In the genomic region with DNA sequence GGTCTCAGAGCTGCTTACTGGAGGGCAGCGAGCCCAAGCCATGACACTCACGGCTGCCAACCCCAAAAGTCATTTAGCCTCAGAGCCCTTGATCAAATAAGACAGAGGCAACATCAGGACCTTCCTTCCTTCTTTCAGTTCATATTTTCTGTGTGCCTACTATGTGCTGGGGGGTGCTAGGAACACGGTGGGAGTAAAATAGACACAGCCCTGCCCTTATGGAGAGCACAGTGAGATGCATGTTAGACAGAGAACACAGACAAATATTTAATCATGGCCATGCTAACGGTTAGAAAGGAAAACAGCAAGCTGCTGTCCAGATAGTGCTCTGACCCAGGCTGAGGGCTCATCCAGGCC, we compare ENCODE assay signal across 1 cellular context.
TF ChIP-seq lines count a peak whose summit lies in the region.

No MANE protein-coding gene starts in this region.

TF ChIP-seq in H1, 55 proteins besides CTCF, POLR2A, EP300 and RAD21:
- TF ChIP-seq, protein P1, sequence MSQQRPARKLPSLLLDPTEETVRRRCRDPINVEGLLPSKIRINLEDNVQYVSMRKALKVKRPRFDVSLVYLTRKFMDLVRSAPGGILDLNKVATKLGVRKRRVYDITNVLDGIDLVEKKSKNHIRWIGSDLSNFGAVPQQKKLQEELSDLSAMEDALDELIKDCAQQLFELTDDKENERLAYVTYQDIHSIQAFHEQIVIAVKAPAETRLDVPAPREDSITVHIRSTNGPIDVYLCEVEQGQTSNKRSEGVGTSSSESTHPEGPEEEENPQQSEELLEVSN (IDR thresholded peaks at IDR 0.05): no peak
- TF ChIP-seq CHD2 (IDR thresholded peaks at IDR 0.05; ENCODE audit: low read length) (no peak), KDM1A (IDR thresholded peaks at IDR 0.05; ENCODE audit: borderline replicate concordance, low read length) (no peak), FOSL1 (IDR thresholded peaks at IDR 0.05; ENCODE audit: insufficient read depth, low read depth, low read length) (no peak), TBP (IDR thresholded peaks at IDR 0.05; ENCODE audit: low read depth, low read length) (no peak), EGR1 (IDR thresholded peaks at IDR 0.05; ENCODE audit: borderline replicate concordance, low read depth, low read length) (no peak), HDAC2 (IDR thresholded peaks at IDR 0.05; ENCODE audit: borderline replicate concordance in 1 of 2, low read depth in 2 of 2, low read length in 2 of 2) (no peak), RBBP5 (IDR thresholded peaks at IDR 0.05; ENCODE audit: borderline replicate concordance, low read depth, low read length) (no peak), POU5F1 (IDR thresholded peaks at IDR 0.05; ENCODE audit: low read depth, low read length) (no peak), CBX8 (IDR thresholded peaks at IDR 0.05; ENCODE audit: borderline replicate concordance, low read depth, low read length) (no peak), CEBPB (IDR thresholded peaks at IDR 0.05; ENCODE audit: low read depth, low read length) (no peak), RXRA (IDR thresholded peaks at IDR 0.05; ENCODE audit: insufficient read depth, low read depth, low read length) (no peak)
